In the genomic region with DNA sequence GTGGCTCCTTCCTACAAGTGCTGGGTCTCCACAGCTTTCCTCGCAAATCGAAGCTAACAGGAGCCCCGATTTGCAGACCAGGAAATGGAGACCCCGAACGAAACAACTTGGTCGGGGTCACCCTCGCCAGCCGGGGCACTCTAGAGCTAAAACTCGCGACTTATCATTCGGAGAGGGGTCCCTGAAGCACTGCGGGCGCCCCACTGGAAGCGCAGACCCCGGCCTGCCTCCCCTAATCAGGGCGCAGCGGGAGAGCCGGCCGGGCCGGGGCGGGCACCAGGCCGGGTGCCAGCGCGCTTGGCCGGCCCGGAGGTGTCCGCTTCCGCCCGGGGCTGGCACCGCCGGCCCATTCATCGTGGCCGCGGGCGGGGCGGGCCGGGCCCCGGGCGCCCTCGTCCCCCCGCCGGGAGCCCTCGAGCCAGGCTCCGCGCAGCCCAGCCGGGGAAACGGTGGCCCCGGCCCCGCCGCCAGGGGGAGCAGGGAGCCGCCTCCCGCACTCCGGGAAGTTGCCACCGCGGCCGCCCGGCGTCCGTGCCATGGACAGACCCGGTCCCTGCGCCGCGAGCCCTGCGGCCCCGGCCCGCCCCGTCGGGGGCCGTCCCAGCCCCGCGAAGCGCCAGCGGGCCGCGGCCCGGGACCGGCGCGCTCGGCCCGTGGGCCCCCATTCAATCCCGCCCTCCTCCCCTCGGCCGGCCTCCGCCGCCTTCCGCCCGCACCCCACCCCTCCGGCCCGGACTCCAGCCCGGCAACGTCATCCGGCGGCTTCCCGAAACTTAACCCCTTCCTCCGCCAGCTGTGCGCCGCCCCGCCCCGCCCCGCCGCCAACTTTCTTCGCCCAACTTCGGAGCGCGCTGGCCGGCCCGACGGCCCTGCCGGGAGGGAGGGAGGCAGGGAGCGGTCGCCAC, we compare ENCODE assay signal across 8 cellular contexts. TPM values are rescaled to one million over a fixed set of nuclear protein-coding genes. Genes with fewer than 3 reads are reported as not detected.
DNase-seq lines count a peak whose midpoint lies in the region; ATAC-seq and TF ChIP-seq lines count a peak whose summit lies in the region.

No MANE protein-coding gene starts in this region.

- intact Hi-C loops in colonic mucosa (cut with DNase I) = loop anchor here (5.0 kb wide), 1 partner anchor 216 kb away; no protein-coding TSS in a partner anchor

- H3K9ac ChIP-seq in colonic mucosa (ENCODE audit: low read depth in 2 of 2, low read length in 2 of 2) = peak overlapping the region; percentile 92 to 98

- peak; percentile 16 for TF ChIP-seq CTCF in colonic mucosa (IDR thresholded peaks at IDR 0.05)

- peak overlapping the region; percentile 74 for H3K4me3 ChIP-seq in colonic mucosa

- peak overlapping the region; percentile 90 for H3K27ac ChIP-seq in colonic mucosa

- H3K27me3 ChIP-seq in colonic mucosa = no peaks in the 10 kb centered on the region

- no peaks in the 10 kb centered on the region for H3K9me3 ChIP-seq in colonic mucosa

- H3K4me1 ChIP-seq in colonic mucosa = peaks cover 19% of the 10 kb centered on the region

- H3K36me3 ChIP-seq in colonic mucosa = no peaks in the 10 kb centered on the region

- DNase-seq in NCI-H2227 (lab: John Stamatoyannopoulos, UW; ENCODE audit: unreplicated experiment) (peak; percentile 83), NCI-H2227 treated with DMSO at 0.1 percent for 48 hours (lab: John Stamatoyannopoulos, UW) (no peak), NCI-H2171 (lab: John Stamatoyannopoulos, UW) (peak; percentile 64), colonic mucosa (peak; percentile 82), left kidney (ENCODE audit: low read depth, low spot score) (peak; percentile 91)
- peak; percentile 83 for DNase-seq in activated CD4-positive, alpha-beta T cell treated with anti-CD3 and anti-CD28 coated beads for 48 hours
- peak; percentile 74 for DNase-seq in stimulated activated CD4-positive, alpha-beta T cell treated with anti-CD3 and anti-CD28 coated beads, Interleukin-1b, Interleukin-23, amount 100 ng/mL, for 48 hours

- peak; percentile 28 for ATAC-seq in HG02840 (IDR thresholded peaks at IDR 0.05; ENCODE audit: low FRiP score, unreplicated experiment)

RNA-seq across cellular contexts. Expression of gene RRBP1, which starts 1.0 kb away (rescaled TPM):
- total RNA-seq in colonic mucosa = 100 to 1,000 TPM; 402 to 509 TPM

RNA-seq across cellular contexts. Expression of gene BANF2, which starts 18.7 kb away (rescaled TPM):
- total RNA-seq in colonic mucosa = not detected
